In genomic region chr9:567128-567745, GRCh38 we compare ENCODE assay signal across 15 cellular contexts.
DNase-seq lines count a peak whose midpoint lies in the region; ATAC-seq, FAIRE-seq and TF ChIP-seq lines count a peak whose summit lies in the region.
"Had no signal": no experiment of that assay in that cellular context is flagged by ENCODE, and none has a peak within 500 bp of the region (broad histone marks: within the 10 kb centered on the region; RNA-seq: fewer than 3 reads in every experiment).

No MANE protein-coding gene starts in this region.

- H3K27me3 ChIP-seq in brain microvascular endothelial cell (replicated peaks) = no peaks in the 10 kb centered on the region

- H3K36me3 Mint-ChIP-seq in activated CD4-positive, alpha-beta T cell treated with anti-CD3 and anti-CD28 coated beads, Interleukin-2, amount 10 ng/mL, durations not matched to agents 24 days and 14 days (ENCODE audit: low read depth) = no peaks in the 10 kb centered on the region

- H3K27ac Mint-ChIP-seq in activated CD4-positive, alpha-beta T cell treated with anti-CD3 and anti-CD28 coated beads, Interleukin-2, amount 10 ng/mL, durations not matched to agents 24 days and 14 days = no peak overlapping the region
- H3K27ac Mint-ChIP-seq: activated naive CD4-positive, alpha-beta T cell treated with anti-CD3 and anti-CD28 coated beads for 36 hours; T-helper 2 cell treated with Interferon-gamma antibody and Interleukin-4, amounts not matched to agents 5 μg/mL and 100 μg/mL, for 36 hours had no signal

- in situ Hi-C loops in brain microvascular endothelial cell (cut with HindIII; ENCODE audit: low pct_ligation_motif_present, low sequenced_read_pairs) = no loop called here

- peaks cover 4% of the 10 kb centered on the region for H3K9me3 Mint-ChIP-seq in activated CD4-positive, alpha-beta T cell treated with anti-CD3 and anti-CD28 coated beads, Interleukin-2, amount 10 ng/mL, durations not matched to agents 24 days and 14 days
- H3K9me3 Mint-ChIP-seq: activated naive CD4-positive, alpha-beta T cell treated with anti-CD3 and anti-CD28 coated beads for 36 hours; T-helper 2 cell treated with Interferon-gamma antibody and Interleukin-4, amounts not matched to agents 5 μg/mL and 100 μg/mL, for 36 hours had no signal

- TF ChIP-seq CTCF in brain microvascular endothelial cell (IDR thresholded peaks at IDR 0.05; ENCODE audit: low read depth, low read length, missing control alignments) = no peak

- no peak for TF ChIP-seq POLR2A in H54 (IDR thresholded peaks at IDR 0.05; ENCODE audit: low read depth, low read length)

- H3K4me3 ChIP-seq in brain microvascular endothelial cell (ENCODE audit: low read depth, low read length) = no peak overlapping the region

- DNase-seq in left colon = no peak
- no peak for DNase-seq in brain microvascular endothelial cell
- no peak for DNase-seq in GM03348 (ENCODE audit: low spot score)
- DNase-seq in activated CD4-positive, alpha-beta T cell treated with anti-CD3 and anti-CD28 coated beads, Interleukin-2, amount 10 ng/mL, durations not matched to agents 24 days and 14 days = no peak
- DNase-seq in H54 (ENCODE audit: insufficient read length, low spot score) = no peak
- DNase-seq: activated naive CD4-positive, alpha-beta T cell treated with anti-CD3 and anti-CD28 coated beads for 36 hours; DMS79; NCI-H2107 had no signal

- intact Hi-C loops in left colon (cut with DNase I, micrococcal nuclease) = no loop called here
- intact Hi-C loops in activated CD4-positive, alpha-beta T cell treated with anti-CD3 and anti-CD28 coated beads, Interleukin-2, amount 10 ng/mL, durations not matched to agents 24 days and 14 days (cut with micrococcal nuclease) = no loop called here

- no peaks in the 10 kb centered on the region for H3K4me1 Mint-ChIP-seq in activated CD4-positive, alpha-beta T cell treated with anti-CD3 and anti-CD28 coated beads, Interleukin-2, amount 10 ng/mL, durations not matched to agents 24 days and 14 days

- peaks cover 5% of the 10 kb centered on the region for H3K27me3 Mint-ChIP-seq in activated CD4-positive, alpha-beta T cell treated with anti-CD3 and anti-CD28 coated beads, Interleukin-2, amount 10 ng/mL, durations not matched to agents 24 days and 14 days

- no peak overlapping the region for H3K4me3 Mint-ChIP-seq in activated CD4-positive, alpha-beta T cell treated with anti-CD3 and anti-CD28 coated beads, Interleukin-2, amount 10 ng/mL, durations not matched to agents 24 days and 14 days
- H3K4me3 Mint-ChIP-seq: activated naive CD4-positive, alpha-beta T cell treated with anti-CD3 and anti-CD28 coated beads for 36 hours; T-helper 2 cell treated with Interferon-gamma antibody and Interleukin-4, amounts not matched to agents 5 μg/mL and 100 μg/mL, for 36 hours had no signal

- FAIRE-seq in H54 (lab: Jason Lieb, UNC) = no peak
- FAIRE-seq: islet of Langerhans had no signal

- no peaks in the 10 kb centered on the region for H3K36me3 ChIP-seq in brain microvascular endothelial cell (replicated peaks)

- no peak overlapping the region for H3K27ac ChIP-seq in brain microvascular endothelial cell
- H3K27ac ChIP-seq: HL-60, parathyroid adenoma had no signal

- peak; percentile 81 for ATAC-seq in GM18861 (IDR thresholded peaks at IDR 0.05; ENCODE audit: unreplicated experiment)
- ATAC-seq in GM21717 (IDR thresholded peaks at IDR 0.05; ENCODE audit: unreplicated experiment) = peak; percentile 90
- ATAC-seq in HG03439 (IDR thresholded peaks at IDR 0.05; ENCODE audit: unreplicated experiment) = peak; percentile 63
- peak; percentile 22 for ATAC-seq in left colon

Comparison
In these comparisons a context has a peak if more than half of its experiments do, and no peak if none do; other contexts are left out.
1. ATAC-seq: peak in every context shown above with its lines; median percentile 90 in GM21717; 81 in GM18861; 63 in HG03439; 22 in left colon.